9 cellular contexts compared by ENCODE assay signal in the genomic region with DNA sequence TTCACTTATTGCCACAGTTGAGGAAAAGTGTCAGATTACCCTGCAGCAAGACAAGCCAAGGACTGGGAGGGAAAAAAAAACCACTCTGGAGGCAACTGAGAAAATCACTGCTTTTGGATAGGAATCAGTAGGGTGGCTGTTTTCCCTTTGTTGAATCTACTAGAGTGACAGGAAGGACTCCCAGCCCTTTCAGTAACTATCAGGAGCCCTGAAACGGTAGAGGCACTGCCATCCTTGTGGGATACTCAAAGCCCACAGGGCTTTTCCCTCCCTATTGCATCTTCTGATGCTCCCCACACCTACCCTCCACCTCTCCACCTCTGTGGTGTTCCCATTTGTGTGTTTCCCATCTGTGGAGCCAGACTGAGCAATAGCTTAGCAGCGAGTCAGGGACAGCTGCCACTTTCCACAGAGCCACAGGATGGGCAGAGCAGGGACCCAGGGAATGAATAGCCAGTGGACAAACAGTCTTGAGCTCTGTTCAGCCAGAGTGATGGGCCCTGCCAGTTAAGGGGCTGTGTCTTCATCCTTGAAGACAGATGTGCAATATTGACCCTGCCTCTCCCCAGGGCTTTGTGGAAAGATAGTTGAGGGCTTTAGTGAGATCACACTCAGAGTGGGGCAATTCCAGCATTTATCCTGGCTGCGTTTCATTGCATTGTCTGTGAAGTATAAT. TPM values are rescaled to one million over a fixed set of nuclear protein-coding genes. Genes with fewer than 3 reads are reported as not detected.
A peak's percentile ranks its signal among the peaks of the same experiment; 100 is the strongest.
DNase-seq lines count a peak whose midpoint lies in the region; ATAC-seq and TF ChIP-seq lines count a peak whose summit lies in the region.
"Had no signal": no experiment of that assay in that cellular context is flagged by ENCODE, and none has a peak within 500 bp of the region (broad histone marks: within the 10 kb centered on the region; RNA-seq: fewer than 3 reads in every experiment).

No MANE protein-coding gene starts in this region.

- peak overlapping the region; percentile 40 for H3K27ac ChIP-seq in iPS DF 6.9 (ENCODE audit: low read length)
- no peak overlapping the region for H3K27ac ChIP-seq in mammary epithelial cell (ENCODE audit: insufficient read depth, low read depth, low read length)

- H3K4me1 Mint-ChIP-seq in activated naive CD4-positive, alpha-beta T cell treated with anti-CD3 and anti-CD28 coated beads, Interleukin-2, amount 50 U/mL, for 24 hours, result peaks cover 79% of the 10 kb centered on the region
- peaks cover 31% of the 10 kb centered on the region for H3K4me1 Mint-ChIP-seq in activated T-helper 17 cell treated with anti-CD3 and anti-CD28 coated beads, Interleukin-2, amount 50 U/mL, for 72 hours
- peaks cover 35% of the 10 kb centered on the region for H3K4me1 Mint-ChIP-seq in stimulated activated memory B cell treated with anti-CD40 and anti-IgM and Interleukin-4, amounts not matched to agents 10 μg/mL and 1 μg/mL and 100 μg/mL, for 72 hours

- TF ChIP-seq CTCF in mammary epithelial cell (conservative IDR thresholded peaks at IDR 0.05 in 1 of 2, IDR thresholded peaks at IDR 0.05 in 1 of 2; ENCODE audit: extremely low read depth in 1 of 2, insufficient read depth in 1 of 2, low read depth in 1 of 2, low read length in 2 of 2), result no peak

- H3K27me3 ChIP-seq in iPS DF 6.9 (ENCODE audit: control insufficient read depth, insufficient read depth, low read length) (no peaks in the 10 kb centered on the region), mammary epithelial cell (ENCODE audit: insufficient read depth, low read length) (no peaks in the 10 kb centered on the region)

- H3K79me2 ChIP-seq in mammary epithelial cell (ENCODE audit: insufficient read depth, low read length), result no peaks in the 10 kb centered on the region

- H3K4me2 ChIP-seq in mammary epithelial cell (ENCODE audit: insufficient read depth, low read depth, low read length), result no peak overlapping the region

- no CpG with 5 or more reads among the region's 3 CpGs for WGBS in iPS DF 6.9 (ENCODE audit: insufficient coverage, insufficient read length)
- 73% methylated on average over 3 of the region's 3 CpGs for WGBS in mammary epithelial cell (ENCODE audit: low coverage, missing lambda C conversion rate)

- no peaks in the 10 kb centered on the region for H3K9me3 ChIP-seq in iPS DF 6.9 (ENCODE audit: control insufficient read depth, insufficient read depth, low read length)
- H3K9me3 ChIP-seq in mammary epithelial cell (replicated peaks; ENCODE audit: insufficient read depth, low read length), result no peaks in the 10 kb centered on the region

- H3K36me3 Mint-ChIP-seq in activated naive CD4-positive, alpha-beta T cell treated with anti-CD3 and anti-CD28 coated beads, Interleukin-2, amount 50 U/mL, for 24 hours, result peaks cover 23% of the 10 kb centered on the region
- peaks cover 81% of the 10 kb centered on the region for H3K36me3 Mint-ChIP-seq in activated T-helper 17 cell treated with anti-CD3 and anti-CD28 coated beads, Interleukin-2, amount 50 U/mL, for 72 hours (ENCODE audit: low read depth)
- peaks cover 72% of the 10 kb centered on the region for H3K36me3 Mint-ChIP-seq in stimulated activated memory B cell treated with anti-CD40 and anti-IgM and Interleukin-4, amounts not matched to agents 10 μg/mL and 1 μg/mL and 100 μg/mL, for 72 hours

- peak overlapping the region; percentile 33 for H3K4me3 Mint-ChIP-seq in activated naive CD4-positive, alpha-beta T cell treated with anti-CD3 and anti-CD28 coated beads, Interleukin-2, amount 50 U/mL, for 24 hours
- no peak overlapping the region for H3K4me3 Mint-ChIP-seq in activated T-helper 17 cell treated with anti-CD3 and anti-CD28 coated beads, Interleukin-2, amount 50 U/mL, for 72 hours
- no peak overlapping the region for H3K4me3 Mint-ChIP-seq in stimulated activated memory B cell treated with anti-CD40 and anti-IgM and Interleukin-4, amounts not matched to agents 10 μg/mL and 1 μg/mL and 100 μg/mL, for 72 hours

- no TSS peak for BruUV-seq in mammary epithelial cell (replicated peaks; lab: Mats Ljungman, UMichigan)

- H3K27ac Mint-ChIP-seq in activated naive CD4-positive, alpha-beta T cell treated with anti-CD3 and anti-CD28 coated beads, Interleukin-2, amount 50 U/mL, for 24 hours, result peak overlapping the region; percentile 86
- H3K27ac Mint-ChIP-seq in activated T-helper 17 cell treated with anti-CD3 and anti-CD28 coated beads, Interleukin-2, amount 50 U/mL, for 72 hours, result peak overlapping the region; percentile 85
- H3K27ac Mint-ChIP-seq in stimulated activated memory B cell treated with anti-CD40 and anti-IgM and Interleukin-4, amounts not matched to agents 10 μg/mL and 1 μg/mL and 100 μg/mL, for 72 hours, result peak overlapping the region; percentile 83

- no peak for ATAC-seq in activated T-helper 17 cell treated with anti-CD3 and anti-CD28 coated beads, Interleukin-2, amount 50 U/mL, for 72 hours (replicated peaks)
- ATAC-seq in stimulated activated memory B cell treated with anti-CD40 and anti-IgM and Interleukin-4, amounts not matched to agents 10 μg/mL and 1 μg/mL and 100 μg/mL, for 72 hours, result no peak

- H2AFZ ChIP-seq in mammary epithelial cell (ENCODE audit: low read depth, low read length), result no peak overlapping the region

- H3K4me1 ChIP-seq in iPS DF 6.9 (ENCODE audit: control insufficient read depth, insufficient read depth, low read length) (peaks cover 11% of the 10 kb centered on the region), mammary epithelial cell (ENCODE audit: insufficient read depth, low read length) (no peaks in the 10 kb centered on the region)

- H3K4me3 ChIP-seq in iPS DF 6.9 (ENCODE audit: low read length) (no peak overlapping the region), mammary epithelial cell (replicated peaks in 1 of 3; ENCODE audit: insufficient read depth in 1 of 3, low read depth in 2 of 3, low read length in 3 of 3) (no peak overlapping the region)

- H3K9me3 Mint-ChIP-seq in activated naive CD4-positive, alpha-beta T cell treated with anti-CD3 and anti-CD28 coated beads, Interleukin-2, amount 50 U/mL, for 24 hours, result no peaks in the 10 kb centered on the region
- no peaks in the 10 kb centered on the region for H3K9me3 Mint-ChIP-seq in activated T-helper 17 cell treated with anti-CD3 and anti-CD28 coated beads, Interleukin-2, amount 50 U/mL, for 72 hours
- no peaks in the 10 kb centered on the region for H3K9me3 Mint-ChIP-seq in stimulated activated memory B cell treated with anti-CD40 and anti-IgM and Interleukin-4, amounts not matched to agents 10 μg/mL and 1 μg/mL and 100 μg/mL, for 72 hours

- intact Hi-C loops in mammary epithelial cell (cut with micrococcal nuclease), result loop anchor here (1.0 to 5.0 kb wide), 2 partner anchors 75 to 355 kb away; no protein-coding TSS in a partner anchor

- no peaks in the 10 kb centered on the region for H3K27me3 Mint-ChIP-seq in activated naive CD4-positive, alpha-beta T cell treated with anti-CD3 and anti-CD28 coated beads, Interleukin-2, amount 50 U/mL, for 24 hours
- no peaks in the 10 kb centered on the region for H3K27me3 Mint-ChIP-seq in activated T-helper 17 cell treated with anti-CD3 and anti-CD28 coated beads, Interleukin-2, amount 50 U/mL, for 72 hours
- H3K27me3 Mint-ChIP-seq in stimulated activated memory B cell treated with anti-CD40 and anti-IgM and Interleukin-4, amounts not matched to agents 10 μg/mL and 1 μg/mL and 100 μg/mL, for 72 hours, result no peaks in the 10 kb centered on the region

- DNase-seq in activated naive CD4-positive, alpha-beta T cell treated with Interleukin-2 at 50 U/mL for 16 hours, result no peak
- DNase-seq in iPS DF 6.9 (ENCODE audit: low read depth, low spot score), result peak; percentile 63
- no peak for DNase-seq in DMS153 (lab: John Stamatoyannopoulos, UW)
- no peak for DNase-seq in mammary epithelial cell
- no peak for DNase-seq in T-helper 9 cell
- DNase-seq: NCI-H1048 had no signal

- in situ Hi-C loops in mammary epithelial cell (cut with MboI; ENCODE audit: low sequenced_read_pairs in 2 of 2), result loop anchor here in 1 of 2 donors (25.0 kb wide), 1 partner anchor 350 kb away; no protein-coding TSS in a partner anchor

- H3K36me3 ChIP-seq in iPS DF 6.9 (ENCODE audit: control insufficient read depth, insufficient read depth, low read length) (no peaks in the 10 kb centered on the region), mammary epithelial cell (ENCODE audit: insufficient read depth, low read length) (no peaks in the 10 kb centered on the region)

- H4K20me1 ChIP-seq in mammary epithelial cell (ENCODE audit: insufficient read depth, low read length), result no peaks in the 10 kb centered on the region

- dilution Hi-C loops in mammary epithelial cell (cut with HindIII; ENCODE audit: low sequenced_read_pairs), result no loop called here

- CTCF ChIA-PET in mammary epithelial cell (lab: Charles Lee; ENCODE audit: low non-redundant PET), result interaction anchor here (0.6 to 0.8 kb wide), 2 partner anchors 77 to 352 kb away, joined by 3 read pairs; no protein-coding TSS in a partner anchor

- H3K9ac ChIP-seq in mammary epithelial cell (ENCODE audit: insufficient read depth, low read length), result no peak overlapping the region

RNA-seq across cellular contexts. Expression of a gene that starts 13.9 kb away (rescaled TPM):
- 10 to 100 TPM; 17.8 to 43.8 TPM for total RNA-seq in activated T-helper 17 cell treated with anti-CD3 and anti-CD28 coated beads, Interleukin-2, amount 50 U/mL, for 72 hours
- total RNA-seq in mammary epithelial cell, result 10 to 100 TPM in 1 of 2 donors, 1 to 10 TPM in 1; 9.0 to 14.5 TPM
- polyA plus RNA-seq in mammary epithelial cell, result 16.5 TPM
- polyA minus RNA-seq in mammary epithelial cell, result 27.1 TPM

RNA-seq across cellular contexts. Expression of a gene that starts 24.5 kb away (rescaled TPM):
- 10 to 100 TPM; 22.4 to 38.0 TPM for total RNA-seq in activated T-helper 17 cell treated with anti-CD3 and anti-CD28 coated beads, Interleukin-2, amount 50 U/mL, for 72 hours
- total RNA-seq in mammary epithelial cell, result 10 to 100 TPM; 44.7 to 64.8 TPM
- polyA plus RNA-seq in mammary epithelial cell, result 32.7 TPM
- 137 TPM for polyA minus RNA-seq in mammary epithelial cell
